In the genomic region with DNA sequence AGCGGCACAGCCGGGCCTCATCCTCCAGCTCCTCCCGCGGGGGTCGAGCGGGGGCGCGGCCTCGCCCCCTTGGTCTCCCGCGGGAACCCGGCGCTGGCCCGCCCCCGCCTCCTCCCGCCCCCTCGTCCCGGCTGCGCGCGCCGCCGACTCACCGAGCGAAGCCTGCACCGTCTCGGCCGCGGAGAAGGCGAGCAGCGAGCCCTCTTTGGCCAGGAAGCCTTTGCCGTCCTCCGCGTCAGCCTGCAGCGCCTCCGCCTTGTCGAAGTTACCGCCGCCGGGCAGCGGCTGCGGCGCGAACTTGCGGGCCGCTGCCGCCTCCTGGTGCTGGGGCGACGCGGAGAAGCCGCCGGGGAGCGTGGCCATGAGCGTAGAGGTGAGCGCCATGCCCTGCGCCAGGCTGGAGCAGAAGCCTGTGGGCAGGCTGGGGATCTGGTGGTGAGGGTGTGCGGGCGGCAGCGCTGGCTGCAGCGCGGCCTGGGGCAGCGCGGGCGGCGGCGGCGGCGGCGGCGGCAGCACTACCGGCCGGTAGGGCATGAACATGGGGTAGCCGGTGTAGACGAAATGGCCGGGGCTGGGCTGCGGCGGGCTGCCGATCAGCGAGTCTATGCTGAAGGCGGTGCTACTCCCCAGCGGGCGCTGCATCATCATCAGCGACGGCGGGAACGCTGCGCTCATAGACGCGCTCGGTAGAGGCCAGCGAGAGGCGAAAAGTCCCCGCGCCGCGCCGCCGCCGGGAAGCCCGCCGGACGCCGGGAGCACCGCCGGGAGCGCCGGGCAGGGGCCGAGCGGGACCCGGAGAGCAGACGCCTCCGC, we compare ENCODE assay signal across 8 cellular contexts. TPM values are rescaled to one million over a fixed set of nuclear protein-coding genes. Genes with fewer than 3 reads are reported as not detected.
DNase-seq lines count a peak whose midpoint lies in the region; ATAC-seq and TF ChIP-seq lines count a peak whose summit lies in the region.

No MANE protein-coding gene starts in this region.

- H3K4me3 ChIP-seq in coronary artery: peak overlapping the region; percentile 68
- no peak overlapping the region for H3K4me3 ChIP-seq in mesendoderm (ENCODE audit: low read length)

- H2AK5ac ChIP-seq in mesendoderm (ENCODE audit: low read length): no peak overlapping the region

- H3K18ac ChIP-seq in mesendoderm (ENCODE audit: low read length): no peak overlapping the region

- H3K4me1 ChIP-seq in mesendoderm (ENCODE audit: control insufficient read depth, low read depth, low read length): peaks cover 3% of the 10 kb centered on the region

- no peak overlapping the region for H2BK120ac ChIP-seq in mesendoderm (ENCODE audit: low read depth, low read length)

- no peaks in the 10 kb centered on the region for H3K79me2 ChIP-seq in mesendoderm (ENCODE audit: control insufficient read depth, insufficient read depth, low read length)

- H2BK15ac ChIP-seq in mesendoderm (replicated peaks; ENCODE audit: low read depth): no peak overlapping the region

- H3K9ac ChIP-seq in mesendoderm (ENCODE audit: low read length): peak overlapping the region; percentile 63

- H2BK5ac ChIP-seq in mesendoderm (ENCODE audit: low read length): no peak overlapping the region

- no CpG with 5 or more reads among the region's 112 CpGs for WGBS in mesendoderm (ENCODE audit: extremely low coverage, insufficient coverage, low lambda C conversion rate)

- H4K8ac ChIP-seq in mesendoderm (ENCODE audit: low read depth, low read length): no peak overlapping the region

- no peaks in the 10 kb centered on the region for H3K79me1 ChIP-seq in mesendoderm (ENCODE audit: low read length)

- no peak for ATAC-seq in HG03095 (IDR thresholded peaks at IDR 0.05; ENCODE audit: unreplicated experiment)
- ATAC-seq in GM19324 (IDR thresholded peaks at IDR 0.05; ENCODE audit: low FRiP score, unreplicated experiment): no peak

- no peak for DNase-seq in AG09319 (ENCODE audit: extremely low read depth, low read depth)
- peak; percentile 77 for DNase-seq in HuH-7.5 (ENCODE audit: low spot score)
- peak; percentile 47 for DNase-seq in coronary artery (ENCODE audit: low spot score)
- DNase-seq in mesendoderm: peak; percentile 68
- DNase-seq in LoVo (ENCODE audit: low spot score): no peak
- no peak for DNase-seq in activated CD4-positive, alpha-beta T cell treated with anti-CD3 and anti-CD28 coated beads, Interleukin-2, amount 50 U/mL, for 1 hour

- H3K27ac ChIP-seq in coronary artery (no peak overlapping the region), mesendoderm (ENCODE audit: low read depth, low read length) (no peak overlapping the region)

- TF ChIP-seq CTCF in AG09319 (IDR thresholded peaks at IDR 0.05; ENCODE audit: low read depth, low read length) (peak; percentile 1; the same call in 1 of the 2 replicates), coronary artery (IDR thresholded peaks at IDR 0.05) (no peak)

- no peaks in the 10 kb centered on the region for H3K36me3 ChIP-seq in mesendoderm (ENCODE audit: control insufficient read depth, insufficient read depth, low read length)

- no peak overlapping the region for H3K23ac ChIP-seq in mesendoderm (ENCODE audit: low read length)

- peaks cover 84% of the 10 kb centered on the region for H3K27me3 ChIP-seq in mesendoderm (ENCODE audit: insufficient read depth, low read length, poor library complexity)

- H3K4me2 ChIP-seq in mesendoderm (ENCODE audit: low read length): peak overlapping the region; percentile 42

- no peak overlapping the region for H3K4ac ChIP-seq in mesendoderm (ENCODE audit: low read depth, low read length)

- no peak overlapping the region for H4K5ac ChIP-seq in mesendoderm (ENCODE audit: low read length)

- peak overlapping the region; percentile 78 for H3K56ac ChIP-seq in mesendoderm (ENCODE audit: low read length)

RNA-seq across cellular contexts. Expression of gene GBX2, which starts 0.7 kb away (rescaled TPM):
- polyA plus RNA-seq in mesendoderm (2013, experiment 1 of 2): 1.2 TPM
- 1.3 TPM for polyA plus RNA-seq in mesendoderm (2013, experiment 2 of 2)

Comparison
In these comparisons a context has a peak if more than half of its experiments do, and no peak if none do; other contexts are left out.
1. DNase-seq: peak in HuH-7.5 (single experiment), coronary artery (single experiment) and mesendoderm (single experiment); none in AG09319 (single experiment), LoVo (single experiment) and activated CD4-positive, alpha-beta T cell treated with anti-CD3 and anti-CD28 coated beads, Interleukin-2, amount 50 U/mL, for 1 hour (single experiment).